In the genomic region with DNA sequence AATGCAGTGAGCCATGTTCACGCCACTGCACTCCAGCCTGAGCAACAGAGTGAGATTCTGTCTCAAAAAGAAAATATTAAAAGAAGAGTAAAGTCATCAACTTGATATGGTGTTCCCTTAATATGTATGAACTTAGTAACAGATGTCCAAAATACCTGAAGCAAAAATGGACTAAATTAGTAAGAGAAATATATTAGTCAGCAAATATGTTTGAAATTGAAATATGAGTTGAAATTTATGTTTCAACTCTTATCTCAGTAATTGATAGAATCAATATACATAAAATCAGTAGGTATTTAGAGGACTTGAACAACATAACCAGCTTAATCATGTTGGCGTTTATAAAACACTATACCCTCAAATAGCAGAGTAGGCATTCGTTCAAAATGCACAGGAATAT, we compare ENCODE assay signal across 1 cellular context.
TF ChIP-seq lines count a peak whose summit lies in the region.

No MANE protein-coding gene starts in this region.

TF ChIP-seq in HepG2, 621 proteins besides CTCF, POLR2A, EP300 and RAD21 (continued from another document):
- no peak for TF ChIP-seq ATF4 (CRISPR knock-in tag; IDR thresholded peaks at IDR 0.05)
